In genomic region chr4:110808371-110808878, GRCh38 we compare ENCODE assay signal across 16 cellular contexts.
DNase-seq lines count a peak whose midpoint lies in the region; ATAC-seq and TF ChIP-seq lines count a peak whose summit lies in the region.
"Had no signal": no experiment of that assay in that cellular context is flagged by ENCODE, and none has a peak within 500 bp of the region (broad histone marks: within the 10 kb centered on the region; RNA-seq: fewer than 3 reads in every experiment).

No MANE protein-coding gene starts in this region.

- 72% methylated on average over 6 of the region's 6 CpGs for WGBS in GM23248 (ENCODE audit: low coverage in 1 of 2, low lambda C conversion rate in 2 of 2, missing lambda C conversion rate in 2 of 2), 2 experiments

- in situ Hi-C loops in GM23248 (cut with MboI) = no loop called here

- H3K36me3 ChIP-seq in GM23248 (ENCODE audit: low read depth) (no peaks in the 10 kb centered on the region), osteoblast (ENCODE audit: insufficient read depth, low read length) (no peaks in the 10 kb centered on the region)
- H3K36me3 ChIP-seq: neural progenitor cell, SJCRH30, stomach had no signal

- H4K20me1 ChIP-seq in GM23248 (ENCODE audit: insufficient read depth) (no peaks in the 10 kb centered on the region), osteoblast (ENCODE audit: insufficient read depth, low read length) (no peaks in the 10 kb centered on the region)

- H3K4me1 ChIP-seq in GM23248 (ENCODE audit: insufficient read depth) (no peaks in the 10 kb centered on the region), osteoblast (ENCODE audit: insufficient read depth, low read length) (no peaks in the 10 kb centered on the region)
- H3K4me1 ChIP-seq: neural progenitor cell, SJCRH30, stomach had no signal

- H3K79me2 ChIP-seq in GM23248 (ENCODE audit: insufficient read depth) (no peaks in the 10 kb centered on the region), osteoblast (ENCODE audit: insufficient read depth, low read length) (no peaks in the 10 kb centered on the region)

- DNase-seq in GM23248 (peak; percentile 44), epithelial cell of esophagus (ENCODE audit: low read depth) (peak; percentile 29), NCI-H82 (lab: John Stamatoyannopoulos, UW) (no peak), osteoblast (ENCODE audit: insufficient read length, low spot score, missing footprints) (no peak), GM20000 (ENCODE audit: low spot score) (no peak)
- DNase-seq: activated CD4-positive, CD25-positive, alpha-beta regulatory T cell treated with anti-CD3 and anti-CD28 coated beads, Interleukin-2, amount 50 U/mL, for 72 hours; AML-193; GDM1; NCI-H2081; SJCRH30; stimulated activated CD4-positive, alpha-beta T cell treated with anti-CD3 and anti-CD28 coated beads, Interleukin-1b, Interleukin-23, amount 100 ng/mL, for 48 hours; stomach had no signal

- no peak overlapping the region for H3K4me3 ChIP-seq in GM23248
- no peak overlapping the region for H3K4me3 ChIP-seq in epithelial cell of esophagus (ENCODE audit: low read length)
- H3K4me3 ChIP-seq in osteoblast (ENCODE audit: insufficient read depth, low read length) = no peak overlapping the region
- H3K4me3 ChIP-seq: neural progenitor cell, SJCRH30, stomach had no signal

- H3K9me3 ChIP-seq in GM23248 (ENCODE audit: low read depth) (no peaks in the 10 kb centered on the region), osteoblast (ENCODE audit: low read depth, low read length) (no peaks in the 10 kb centered on the region)
- H3K9me3 ChIP-seq: stomach had no signal

- ATAC-seq in GM18499 (IDR thresholded peaks at IDR 0.05; ENCODE audit: insufficient read depth, unreplicated experiment) = peak; percentile 79
- ATAC-seq in HG03520 (IDR thresholded peaks at IDR 0.05; ENCODE audit: unreplicated experiment) = peak; percentile 75
- ATAC-seq in GM19328 (IDR thresholded peaks at IDR 0.05; ENCODE audit: unreplicated experiment) = no peak

- TF ChIP-seq CTCF in epithelial cell of esophagus (IDR thresholded peaks at IDR 0.05; ENCODE audit: insufficient read depth, low read depth, low read length, missing control alignments) (no peak), osteoblast (IDR thresholded peaks at IDR 0.05; ENCODE audit: extremely low read depth, low read depth, low read length) (no peak), GM20000 (IDR thresholded peaks at IDR 0.05; ENCODE audit: extremely low read depth, missing control alignments) (no peak)

- H3K27me3 ChIP-seq in GM23248 (replicated peaks; ENCODE audit: insufficient read depth) = no peaks in the 10 kb centered on the region
- H3K27me3 ChIP-seq in osteoblast (ENCODE audit: insufficient read depth, low read length) = no peaks in the 10 kb centered on the region
- H3K27me3 ChIP-seq: neural progenitor cell, SJCRH30, stomach had no signal

- H2AFZ ChIP-seq in GM23248 (no peak overlapping the region), osteoblast (ENCODE audit: low read length) (no peak overlapping the region)
- H2AFZ ChIP-seq: neural progenitor cell had no signal

- H3K9me2 ChIP-seq in GM23248 (ENCODE audit: insufficient read depth) = no peaks in the 10 kb centered on the region

- H3K27ac ChIP-seq in GM23248 (no peak overlapping the region), osteoblast (ENCODE audit: low read depth, low read length) (no peak overlapping the region)
- H3K27ac ChIP-seq: neural progenitor cell, SJCRH30, stomach had no signal

- no peak overlapping the region for H3K9ac ChIP-seq in GM23248
- H3K9ac ChIP-seq: neural progenitor cell had no signal

- no peak overlapping the region for H3K4me2 ChIP-seq in GM23248 (ENCODE audit: unreplicated experiment)
- H3K4me2 ChIP-seq in osteoblast (ENCODE audit: insufficient read depth, low read length) = no peak overlapping the region
- H3K4me2 ChIP-seq: neural progenitor cell had no signal

- H3F3A ChIP-seq in GM23248 (ENCODE audit: insufficient read depth) = no peaks in the 10 kb centered on the region

Comparison
In these comparisons a context has a peak if more than half of its experiments do, and no peak if none do; other contexts are left out.
1. DNase-seq: peak in GM23248 (single experiment) and epithelial cell of esophagus (single experiment); none in NCI-H82 (single experiment), osteoblast (single experiment) and GM20000 (single experiment).